In genomic region chr2:64976276-64976675, GRCh38 we compare ENCODE assay signal across 19 cellular contexts. TPM values are rescaled to one million over a fixed set of nuclear protein-coding genes. Genes with fewer than 3 reads are reported as not detected.
DNase-seq lines count a peak whose midpoint lies in the region; ATAC-seq, FAIRE-seq and TF ChIP-seq lines count a peak whose summit lies in the region.
"Had no signal": no experiment of that assay in that cellular context is flagged by ENCODE, and none has a peak within 500 bp of the region (broad histone marks: within the 10 kb centered on the region; RNA-seq: fewer than 3 reads in every experiment).

No MANE protein-coding gene starts in this region.

- peaks cover 9% of the 10 kb centered on the region for H3K4me1 Mint-ChIP-seq in stimulated activated naive CD8-positive, alpha-beta T cell treated with anti-CD3 and anti-CD28 coated beads, Interleukin-15, amount 100 ng/mL, for 72 hours
- H3K4me1 Mint-ChIP-seq in astrocyte (ENCODE audit: low read depth, unreplicated experiment), result peaks cover 32% of the 10 kb centered on the region
- peaks cover 46% of the 10 kb centered on the region for H3K4me1 Mint-ChIP-seq in osteocyte (ENCODE audit: unreplicated experiment)

- no peaks in the 10 kb centered on the region for H3K27me3 Mint-ChIP-seq in stimulated activated naive CD8-positive, alpha-beta T cell treated with anti-CD3 and anti-CD28 coated beads, Interleukin-15, amount 100 ng/mL, for 72 hours
- H3K27me3 Mint-ChIP-seq in astrocyte (ENCODE audit: low read depth, unreplicated experiment), result no peaks in the 10 kb centered on the region
- H3K27me3 Mint-ChIP-seq in osteocyte (ENCODE audit: unreplicated experiment), result no peaks in the 10 kb centered on the region

- H3K27me3 ChIP-seq in astrocyte (ENCODE audit: insufficient read depth, low read length), result no peaks in the 10 kb centered on the region
- H3K27me3 ChIP-seq: MG63, Peyer's patch, SJSA1 had no signal

- no peak overlapping the region for H3K27ac ChIP-seq in astrocyte (ENCODE audit: low read depth, low read length)
- H3K27ac ChIP-seq: HL-60, Peyer's patch had no signal

- peak; percentile 59 for ATAC-seq in stimulated activated naive CD8-positive, alpha-beta T cell treated with anti-CD3 and anti-CD28 coated beads, Interleukin-15, amount 100 ng/mL, for 72 hours
- ATAC-seq in stimulated activated naive CD8-positive, alpha-beta T cell treated with anti-CD3 and anti-CD28 coated beads, Interleukin-15, Interleukin-2, amounts not matched to agents 100 U/mL and 50 U/mL, for 24 hours, result no peak
- ATAC-seq in GM21786 (IDR thresholded peaks at IDR 0.05; ENCODE audit: unreplicated experiment), result no peak

- no peak overlapping the region for H3K9ac ChIP-seq in astrocyte (ENCODE audit: low read length)

- DNase-seq in stimulated activated naive CD8-positive, alpha-beta T cell treated with anti-CD3 and anti-CD28 coated beads, Interleukin-15, amount 100 ng/mL, for 72 hours, result no peak
- DNase-seq in stimulated activated naive CD8-positive, alpha-beta T cell treated with anti-CD3 and anti-CD28 coated beads, Interleukin-15, Interleukin-2, amounts not matched to agents 100 U/mL and 50 U/mL, for 24 hours, result no peak
- DNase-seq in astrocyte (ENCODE audit: low read depth), result no peak
- DNase-seq in osteocyte (ENCODE audit: extremely low spot score, unreplicated experiment), result no peak
- no peak for DNase-seq in dedifferentiated amniotic fluid mesenchymal stem cell (ENCODE audit: extremely low spot score)
- DNase-seq in hepatic stellate cell (ENCODE audit: low spot score), result no peak
- DNase-seq: AML-193, DMS79, Kasumi-1, MG63, NCI-H1092, NCI-H2081, NCI-H446 treated with DMSO at 0.1 percent for 48 hours, Peyer's patch had no signal

- H3K9me3 Mint-ChIP-seq in stimulated activated naive CD8-positive, alpha-beta T cell treated with anti-CD3 and anti-CD28 coated beads, Interleukin-15, amount 100 ng/mL, for 72 hours, result no peaks in the 10 kb centered on the region
- no peaks in the 10 kb centered on the region for H3K9me3 Mint-ChIP-seq in astrocyte (ENCODE audit: unreplicated experiment)
- H3K9me3 Mint-ChIP-seq in osteocyte (ENCODE audit: unreplicated experiment), result no peaks in the 10 kb centered on the region

- peaks cover 24% of the 10 kb centered on the region for H3K4me1 ChIP-seq in astrocyte (ENCODE audit: insufficient read depth, low read length)
- H3K4me1 ChIP-seq: Peyer's patch had no signal

- H3K79me2 ChIP-seq in astrocyte (ENCODE audit: insufficient read depth, low read length), result no peaks in the 10 kb centered on the region

- no peak overlapping the region for H3K27ac Mint-ChIP-seq in stimulated activated naive CD8-positive, alpha-beta T cell treated with anti-CD3 and anti-CD28 coated beads, Interleukin-15, amount 100 ng/mL, for 72 hours
- H3K27ac Mint-ChIP-seq in astrocyte (ENCODE audit: unreplicated experiment) (peak overlapping the region; percentile 2), osteocyte (ENCODE audit: unreplicated experiment) (peak overlapping the region; percentile 83)
- H3K27ac Mint-ChIP-seq: CD14-positive monocyte had no signal

- no peak overlapping the region for H2AFZ ChIP-seq in astrocyte (ENCODE audit: low read depth, low read length)

- H3K4me2 ChIP-seq in astrocyte (ENCODE audit: low read length), result no peak overlapping the region

- no peak overlapping the region for H3K4me3 ChIP-seq in astrocyte (ENCODE audit: insufficient read depth, low read depth, low read length)
- H3K4me3 ChIP-seq: MG63, Peyer's patch, SJSA1 had no signal

- H3K9me3 ChIP-seq in astrocyte (ENCODE audit: insufficient read depth, low read depth, low read length), result no peaks in the 10 kb centered on the region
- H3K9me3 ChIP-seq: MG63, Peyer's patch, SJSA1 had no signal

- FAIRE-seq in astrocyte (lab: Jason Lieb, UNC), result no peak
- FAIRE-seq: H54 had no signal

- H3K4me3 Mint-ChIP-seq in stimulated activated naive CD8-positive, alpha-beta T cell treated with anti-CD3 and anti-CD28 coated beads, Interleukin-15, amount 100 ng/mL, for 72 hours, result no peak overlapping the region
- H3K4me3 Mint-ChIP-seq in astrocyte (ENCODE audit: unreplicated experiment) (no peak overlapping the region), osteocyte (ENCODE audit: unreplicated experiment) (no peak overlapping the region)
- H3K4me3 Mint-ChIP-seq: CD14-positive monocyte had no signal

- no peak for TF ChIP-seq CTCF in astrocyte (IDR thresholded peaks at IDR 0.05; ENCODE audit: insufficient read depth, low read depth, low read length)
- TF ChIP-seq CTCF in osteocyte (IDR thresholded peaks at IDR 0.05), result no peak

- no peaks in the 10 kb centered on the region for H4K20me1 ChIP-seq in astrocyte (ENCODE audit: insufficient read depth, low read length)

- no peaks in the 10 kb centered on the region for H3K36me3 Mint-ChIP-seq in astrocyte (ENCODE audit: low read depth, unreplicated experiment)
- H3K36me3 Mint-ChIP-seq in osteocyte (ENCODE audit: unreplicated experiment), result no peaks in the 10 kb centered on the region
- H3K36me3 Mint-ChIP-seq: CD14-positive monocyte had no signal

- no peaks in the 10 kb centered on the region for H3K36me3 ChIP-seq in astrocyte (ENCODE audit: insufficient read depth, low read length)
- H3K36me3 ChIP-seq: MG63, Peyer's patch, SJSA1 had no signal

RNA-seq across cellular contexts. Expression of gene SLC1A4, which starts 12.9 kb away (rescaled TPM):
- total RNA-seq in astrocyte, result 45.9 and 48.9 TPM in 2 replicates
- total RNA-seq in osteocyte, result 78.7 and 81.8 TPM in 2 replicates

Comparison
In these comparisons a context has a peak if more than half of its experiments do, and no peak if none do; other contexts are left out.
1. H3K27ac Mint-ChIP-seq: peak in astrocyte (single experiment) and osteocyte (single experiment); none in stimulated activated naive CD8-positive, alpha-beta T cell treated with anti-CD3 and anti-CD28 coated beads, Interleukin-15, amount 100 ng/mL, for 72 hours (0 of 2).